In genomic region chr10:44030132-44030531, GRCh38 we compare ENCODE assay signal across 8 cellular contexts.
DNase-seq lines count a peak whose midpoint lies in the region; ATAC-seq and TF ChIP-seq lines count a peak whose summit lies in the region.

No MANE protein-coding gene starts in this region.

- no peaks in the 10 kb centered on the region for H3K36me3 ChIP-seq in DOHH2 (ENCODE audit: control insufficient read depth, low read length)

- no peaks in the 10 kb centered on the region for H3K79me2 ChIP-seq in DOHH2 (ENCODE audit: control insufficient read depth, low read length)

- peak; percentile 17 for TF ChIP-seq CTCF in DOHH2 (IDR thresholded peaks at IDR 0.05; ENCODE audit: low read depth, low read length, poor library complexity, severe bottlenecking)
- peak; percentile 17 for TF ChIP-seq CTCF in choroid plexus epithelial cell (conservative IDR thresholded peaks at IDR 0.05; ENCODE audit: low read depth, low read length)

- no peak for DNase-seq in choroid plexus epithelial cell (ENCODE audit: low read depth)
- no peak for DNase-seq in COLO668 (lab: John Stamatoyannopoulos, UW; ENCODE audit: unreplicated experiment)
- no peak for DNase-seq in effector CD8-positive, alpha-beta T cell (lab: John Stamatoyannopoulos, UW)
- DNase-seq in NK-92 (lab: John Stamatoyannopoulos, UW; ENCODE audit: unreplicated experiment): no peak
- no peak for DNase-seq in midbrain (lab: John Stamatoyannopoulos, UW)

- H3K27ac ChIP-seq in DOHH2 (ENCODE audit: low read depth, low read length): no peak overlapping the region

- H3K4me3 ChIP-seq in DOHH2 (ENCODE audit: low read length): no peak overlapping the region
- H3K4me3 ChIP-seq in choroid plexus epithelial cell (ENCODE audit: low read depth, low read length): no peak overlapping the region

- no peaks in the 10 kb centered on the region for H3F3A ChIP-seq in DOHH2 (ENCODE audit: control insufficient read depth, insufficient read depth)

- ATAC-seq in GM19467 (IDR thresholded peaks at IDR 0.05; ENCODE audit: unreplicated experiment): peak; percentile 73
- ATAC-seq in HG03565 (IDR thresholded peaks at IDR 0.05; ENCODE audit: unreplicated experiment): peak; percentile 72

- H3K4me1 ChIP-seq in DOHH2 (ENCODE audit: control insufficient read depth, low read length): no peaks in the 10 kb centered on the region

- H3K9me3 ChIP-seq in DOHH2 (ENCODE audit: control insufficient read depth, insufficient read depth, low read length): no peaks in the 10 kb centered on the region

- H3K4me2 ChIP-seq in DOHH2 (ENCODE audit: low read length): no peak overlapping the region

- no peaks in the 10 kb centered on the region for H3K27me3 ChIP-seq in DOHH2 (ENCODE audit: control insufficient read depth, low read length)

- H4K20me1 ChIP-seq in DOHH2 (ENCODE audit: control insufficient read depth, insufficient read depth, low read depth, low read length): no peaks in the 10 kb centered on the region

- H3K9me2 ChIP-seq in DOHH2 (replicated peaks; ENCODE audit: control insufficient read depth, low read length): no peaks in the 10 kb centered on the region
